Comparison of ENCODE assay signal across 8 cellular contexts in genomic region chr5:79514391-79515105, GRCh38. TPM values are rescaled to one million over a fixed set of nuclear protein-coding genes. Genes with fewer than 3 reads are reported as not detected.
A peak's percentile ranks its signal among the peaks of the same experiment; 100 is the strongest.
DNase-seq lines count a peak whose midpoint lies in the region; ATAC-seq and TF ChIP-seq lines count a peak whose summit lies in the region.

No MANE protein-coding gene starts in this region.

- DNase-seq in COR-L47 (lab: John Stamatoyannopoulos, UW) (peak; percentile 94), HT1080 (ENCODE audit: low read depth) (peak; percentile 83), NOMO-1 treated with dmso at 0.1 percent for 144 hours (lab: John Stamatoyannopoulos, UW; ENCODE audit: unreplicated experiment) (peak; percentile 89), endodermal cell (peak; percentile 94), mesenteric fat pad (ENCODE audit: low spot score) (peak; percentile 95)
- DNase-seq in activated CD8-positive, alpha-beta memory T cell treated with anti-CD3 and anti-CD28 coated beads, Interleukin-2, amount 50 U/mL, for 24 hours (ENCODE audit: extremely low read depth) = peak; percentile 76
- peak; percentile 70 for DNase-seq in stimulated activated CD8-positive, alpha-beta memory T cell treated with anti-CD3 and anti-CD28 coated beads, Interleukin-15, amount 100 ng/mL, for 24 hours (ENCODE audit: low read depth)

- H3K4me1 ChIP-seq in endodermal cell (ENCODE audit: control insufficient read depth, insufficient read depth, low read length) = no peaks in the 10 kb centered on the region

- peak overlapping the region; percentile 98 for H3K27ac Mint-ChIP-seq in endodermal cell

- no peaks in the 10 kb centered on the region for H3K36me3 ChIP-seq in endodermal cell (ENCODE audit: control insufficient read depth, insufficient read depth, low read length)

- peak overlapping the region; percentile 84 for H3K4me3 ChIP-seq in endodermal cell (ENCODE audit: low read length)

- peak; percentile 86 for ATAC-seq in GM21367 (IDR thresholded peaks at IDR 0.05; ENCODE audit: unreplicated experiment)

- no peaks in the 10 kb centered on the region for H3K27me3 ChIP-seq in endodermal cell (ENCODE audit: control insufficient read depth, insufficient read depth, low read length, poor library complexity, severe bottlenecking)

- peak overlapping the region; percentile 96 for H3K27ac ChIP-seq in endodermal cell (ENCODE audit: low read depth, low read length)

- no peak for TF ChIP-seq CTCF in endodermal cell (conservative IDR thresholded peaks at IDR 0.05)

- peak overlapping the region; percentile 92 for H3K4me3 Mint-ChIP-seq in endodermal cell

- no peaks in the 10 kb centered on the region for H3K27me3 Mint-ChIP-seq in endodermal cell (ENCODE audit: insufficient read depth)

- H3K9ac ChIP-seq in endodermal cell (ENCODE audit: extremely low read depth, low read length, poor library complexity, severe bottlenecking) = peak overlapping the region; percentile 79

- H3K9me3 Mint-ChIP-seq in endodermal cell = no peaks in the 10 kb centered on the region

- WGBS in endodermal cell (ENCODE audit: insufficient coverage in 1 of 2, insufficient read length in 1 of 2), 2 experiments = 3 to 6% methylated on average over 24 to 38 of the region's 38 CpGs

- H3K36me3 Mint-ChIP-seq in endodermal cell (ENCODE audit: low read depth) = no peaks in the 10 kb centered on the region

- peaks cover 30% of the 10 kb centered on the region for H3K4me1 Mint-ChIP-seq in endodermal cell

- H3K9me3 ChIP-seq in endodermal cell (ENCODE audit: control insufficient read depth, low read length) = no peaks in the 10 kb centered on the region

RNA-seq across cellular contexts. Expression of gene HOMER1, which starts 0.6 kb away (rescaled TPM):
- total RNA-seq in HT1080 (2014; rRNA removed; shearing (Covaris generic)) = 6.1 and 9.5 TPM in 2 replicates
- polyA plus RNA-seq in HT1080 (2015; cell fraction: cytosol; rRNA removed) = 5.5 and 7.1 TPM in 2 replicates
- 3.6 and 4.7 TPM in 2 replicates for polyA plus RNA-seq in HT1080 (2015; cell fraction: nucleus; rRNA removed)
- total RNA-seq in endodermal cell = 10 to 100 TPM; 42.4 to 43.3 TPM
- 17.7 TPM for polyA plus RNA-seq in endodermal cell (2013, experiment 1 of 2)
- polyA plus RNA-seq in endodermal cell (2013, experiment 2 of 2) = 20.7 TPM
- 3.2 TPM for total RNA-seq in mesenteric fat pad

Comparison
In these comparisons a context has a peak if more than half of its experiments do, and no peak if none do; other contexts are left out.
1. Peak in every context shown above with its lines: DNase-seq, ATAC-seq, H3K4me3 ChIP-seq and H3K27ac ChIP-seq.